12 cellular contexts compared by ENCODE assay signal in genomic region chr11:65565624-65566453, GRCh38. TPM values are rescaled to one million over a fixed set of nuclear protein-coding genes. Genes with fewer than 3 reads are reported as not detected.
A peak's percentile ranks its signal among the peaks of the same experiment; 100 is the strongest.
DNase-seq lines count a peak whose midpoint lies in the region; ATAC-seq and FAIRE-seq lines count a peak whose summit lies in the region.
"Had no signal": no experiment of that assay in that cellular context is flagged by ENCODE, and none has a peak within 500 bp of the region (broad histone marks: within the 10 kb centered on the region; RNA-seq: fewer than 3 reads in every experiment).

No MANE protein-coding gene starts in this region.

- 82% methylated on average over 6 of the region's 7 CpGs for WGBS in mesenchymal stem cell

- no peak overlapping the region for H2AK5ac ChIP-seq in mesenchymal stem cell (ENCODE audit: low read length, severe bottlenecking)

- H3K9ac ChIP-seq in BLaER1 (peak overlapping the region; percentile 42), Karpas-422 (ENCODE audit: low read length) (no peak overlapping the region), mesenchymal stem cell (ENCODE audit: low read length) (peak overlapping the region; percentile 20)

- peak in 1 of 2 donors; percentile 9 for ATAC-seq in activated naive CD4-positive, alpha-beta T cell treated with anti-CD3 and anti-CD28 coated beads, Interleukin-2, amount 50 U/mL, for 72 hours

- DNase-seq in Karpas-422 (peak; percentile 73), mesenchymal stem cell (no peak), DMS 273 (lab: John Stamatoyannopoulos, UW; ENCODE audit: unreplicated experiment) (no peak), HTR-8/SVneo (ENCODE audit: insufficient read length, low spot score) (no peak), H7 (no peak), GM03348 (ENCODE audit: low spot score) (no peak)
- no peak for DNase-seq in activated naive CD4-positive, alpha-beta T cell treated with anti-CD3 and anti-CD28 coated beads, Interleukin-2, amount 50 U/mL, for 72 hours (ENCODE audit: low spot score in 2 of 2)
- DNase-seq: DMS153; NCI-H1092 treated with DMSO at 0.1 percent for 48 hours; SHP77 treated with DMSO at 0.1 percent for 48 hours; stimulated activated CD4-positive, alpha-beta T cell treated with anti-CD3 and anti-CD28 coated beads, Interleukin-1b, Interleukin-23, amount 100 ng/mL, for 48 hours had no signal

- H4K20me1 ChIP-seq in BLaER1 (peaks cover 4% of the 10 kb centered on the region), Karpas-422 (ENCODE audit: insufficient read depth, low read depth, low read length) (no peaks in the 10 kb centered on the region)

- H3K36me3 ChIP-seq in BLaER1 (no peaks in the 10 kb centered on the region), Karpas-422 (ENCODE audit: insufficient read depth, low read length) (no peaks in the 10 kb centered on the region), mesenchymal stem cell (ENCODE audit: control insufficient read depth in 1 of 2, insufficient read depth in 2 of 2, low read depth in 1 of 2, low read length in 2 of 2) (peaks cover 0 to 11% of the 10 kb centered on the region in 2 experiments), H7 (replicated peaks; ENCODE audit: control insufficient read depth, insufficient read depth, low read length) (no peaks in the 10 kb centered on the region)

- H3K4me3 ChIP-seq in BLaER1 (no peak overlapping the region), Karpas-422 (ENCODE audit: low read length) (no peak overlapping the region), mesenchymal stem cell (ENCODE audit: insufficient read depth in 1 of 2, low read depth in 1 of 2, low read length in 2 of 2) (no peak overlapping the region), H7 (ENCODE audit: insufficient read depth, low read depth, low read length) (no peak overlapping the region)

- peak overlapping the region; percentile 94 for H3K4me2 ChIP-seq in BLaER1
- no peak overlapping the region for H3K4me2 ChIP-seq in Karpas-422 (ENCODE audit: low read depth, low read length, poor library complexity, severe bottlenecking)
- H3K4me2 ChIP-seq in mesenchymal stem cell (ENCODE audit: low read length, poor library complexity, severe bottlenecking), result no peak overlapping the region

- H4K91ac ChIP-seq in mesenchymal stem cell (ENCODE audit: low read length), result no peak overlapping the region

- no peak overlapping the region for H3K4ac ChIP-seq in mesenchymal stem cell (ENCODE audit: low read depth in 1 of 2, low read length in 2 of 2)

- H2BK15ac ChIP-seq in mesenchymal stem cell (ENCODE audit: low read depth, poor library complexity, severe bottlenecking), result no peak overlapping the region

- H3K18ac ChIP-seq in mesenchymal stem cell (ENCODE audit: low read depth in 1 of 2, low read length in 2 of 2), result no peak overlapping the region

- FAIRE-seq in HTR-8/SVneo (lab: Jason Lieb, UNC), result no peak

- no peaks in the 10 kb centered on the region for H3K9me3 Mint-ChIP-seq in activated naive CD4-positive, alpha-beta T cell treated with anti-CD3 and anti-CD28 coated beads, Interleukin-2, amount 50 U/mL, for 72 hours

- H2BK5ac ChIP-seq in mesenchymal stem cell (ENCODE audit: low read depth, low read length, poor library complexity, severe bottlenecking), result no peak overlapping the region

- no peak overlapping the region for H3K23ac ChIP-seq in mesenchymal stem cell (ENCODE audit: low read length in 2 of 2)

- no peak overlapping the region for H2AFZ ChIP-seq in Karpas-422 (ENCODE audit: low read length)
- no peak overlapping the region for H2AFZ ChIP-seq in mesenchymal stem cell (ENCODE audit: low read depth, low read length)

- H3K27me3 ChIP-seq in BLaER1 (no peaks in the 10 kb centered on the region), Karpas-422 (ENCODE audit: low read length) (no peaks in the 10 kb centered on the region), mesenchymal stem cell (ENCODE audit: control insufficient read depth in 1 of 2, insufficient read depth in 1 of 2, low read length in 2 of 2) (no peaks in the 10 kb centered on the region), H7 (ENCODE audit: control insufficient read depth, insufficient read depth, low read length) (no peaks in the 10 kb centered on the region)

- no peaks in the 10 kb centered on the region for H3K9me3 ChIP-seq in BLaER1
- no peaks in the 10 kb centered on the region for H3K9me3 ChIP-seq in Karpas-422 (ENCODE audit: low read length)
- H3K9me3 ChIP-seq in mesenchymal stem cell (ENCODE audit: control insufficient read depth, low read length), result no peaks in the 10 kb centered on the region

- H3K79me2 ChIP-seq in Karpas-422 (ENCODE audit: low read length), result peaks cover 25% of the 10 kb centered on the region

- peaks cover 17% of the 10 kb centered on the region for H3K79me1 ChIP-seq in mesenchymal stem cell (replicated peaks; ENCODE audit: low read length, poor library complexity, severe bottlenecking)

- H3K36me3 Mint-ChIP-seq in activated naive CD4-positive, alpha-beta T cell treated with anti-CD3 and anti-CD28 coated beads, Interleukin-2, amount 50 U/mL, for 72 hours, result peaks cover 14 to 16% of the 10 kb centered on the region in 2 donors

- peak overlapping the region; percentile 89 to 97 for H3K27ac Mint-ChIP-seq in activated naive CD4-positive, alpha-beta T cell treated with anti-CD3 and anti-CD28 coated beads, Interleukin-2, amount 50 U/mL, for 72 hours

- no peak overlapping the region for H4K8ac ChIP-seq in mesenchymal stem cell (ENCODE audit: low read length)

- H2BK12ac ChIP-seq in mesenchymal stem cell (ENCODE audit: low read length in 2 of 2), result no peak overlapping the region

- H3K4me1 ChIP-seq in BLaER1 (peaks cover 73% of the 10 kb centered on the region), Karpas-422 (ENCODE audit: low read length) (peaks cover 35% of the 10 kb centered on the region), mesenchymal stem cell (ENCODE audit: control insufficient read depth, insufficient read depth, low read depth, low read length) (peaks cover 16% of the 10 kb centered on the region)

- H2BK120ac ChIP-seq in mesenchymal stem cell (ENCODE audit: low read depth, low read length), result no peak overlapping the region

- H3K27ac ChIP-seq in BLaER1 (peak overlapping the region; percentile 80), Karpas-422 (ENCODE audit: low read length) (no peak overlapping the region), mesenchymal stem cell (ENCODE audit: low read length, poor library complexity, severe bottlenecking) (no peak overlapping the region)

- H3K9me2 ChIP-seq in Karpas-422 (replicated peaks; ENCODE audit: insufficient read depth, low read length), result no peaks in the 10 kb centered on the region

- no peak overlapping the region for H3K14ac ChIP-seq in mesenchymal stem cell (ENCODE audit: low read length in 2 of 2)

RNA-seq across cellular contexts. Expression of gene ZNRD2, which starts 4.4 kb away (rescaled TPM):
- 31.7 and 49.4 TPM in 2 replicates for total RNA-seq in Karpas-422 (2014; rRNA removed; shearing (Covaris generic); ENCODE audit: low replicate concordance)
- 10 to 100 TPM; 35.9 to 44.3 TPM for total RNA-seq in activated naive CD4-positive, alpha-beta T cell treated with anti-CD3 and anti-CD28 coated beads, Interleukin-2, amount 50 U/mL, for 72 hours
- polyA plus RNA-seq in mesenchymal stem cell (2013, experiment 1 of 2), result 64.9 TPM
- 59.8 TPM for polyA plus RNA-seq in mesenchymal stem cell (2013, experiment 2 of 2)
- total RNA-seq in H7 (2014; rRNA removed; shearing (Covaris generic)), result 88.1 and 89.1 TPM in 2 replicates

RNA-seq across cellular contexts. Expression of gene FAM89B, which starts 6.5 kb away (rescaled TPM):
- total RNA-seq in Karpas-422 (2014; rRNA removed; shearing (Covaris generic); ENCODE audit: low replicate concordance), result 14.2 and 21.9 TPM in 2 replicates
- 10 to 100 TPM; 32.6 to 47.1 TPM for total RNA-seq in activated naive CD4-positive, alpha-beta T cell treated with anti-CD3 and anti-CD28 coated beads, Interleukin-2, amount 50 U/mL, for 72 hours
- 50.0 TPM for polyA plus RNA-seq in mesenchymal stem cell (2013, experiment 1 of 2)
- 53.5 TPM for polyA plus RNA-seq in mesenchymal stem cell (2013, experiment 2 of 2)
- total RNA-seq in H7 (2014; rRNA removed; shearing (Covaris generic)), result 8.6 and 20.4 TPM in 2 replicates

RNA-seq across cellular contexts. Expression of gene LTBP3, which starts 7.7 kb away (rescaled TPM):
- 1.3 and 6.8 TPM in 2 replicates for total RNA-seq in Karpas-422 (2014; rRNA removed; shearing (Covaris generic); ENCODE audit: low replicate concordance)
- 10 to 100 TPM; 66.6 to 90.4 TPM for total RNA-seq in activated naive CD4-positive, alpha-beta T cell treated with anti-CD3 and anti-CD28 coated beads, Interleukin-2, amount 50 U/mL, for 72 hours
- polyA plus RNA-seq in mesenchymal stem cell (2013, experiment 1 of 2), result 52.8 TPM
- polyA plus RNA-seq in mesenchymal stem cell (2013, experiment 2 of 2), result 46.9 TPM
- 3.9 and 5.7 TPM in 2 replicates for total RNA-seq in H7 (2014; rRNA removed; shearing (Covaris generic))

RNA-seq across cellular contexts. Expression of gene EHBP1L1, which starts 10.0 kb away (rescaled TPM):
- 19.9 and 75.1 TPM in 2 replicates for total RNA-seq in Karpas-422 (2014; rRNA removed; shearing (Covaris generic); ENCODE audit: low replicate concordance)
- 100 to 1,000 TPM; 101 to 144 TPM for total RNA-seq in activated naive CD4-positive, alpha-beta T cell treated with anti-CD3 and anti-CD28 coated beads, Interleukin-2, amount 50 U/mL, for 72 hours
- 22.5 TPM for polyA plus RNA-seq in mesenchymal stem cell (2013, experiment 1 of 2)
- 22.6 TPM for polyA plus RNA-seq in mesenchymal stem cell (2013, experiment 2 of 2)
- total RNA-seq in H7 (2014; rRNA removed; shearing (Covaris generic)), result 1.9 and 4.7 TPM in 2 replicates

RNA-seq across cellular contexts. Expression of gene KCNK7, which starts 29.8 kb away (rescaled TPM):
- total RNA-seq in Karpas-422 (2014; rRNA removed; shearing (Covaris generic); ENCODE audit: low replicate concordance), result 0.25 and 0.48 TPM in 2 replicates
- total RNA-seq in activated naive CD4-positive, alpha-beta T cell treated with anti-CD3 and anti-CD28 coated beads, Interleukin-2, amount 50 U/mL, for 72 hours, result under 1 TPM; 0.66 to 0.74 TPM
- polyA plus RNA-seq in mesenchymal stem cell (2013, experiment 1 of 2), result 0.04 TPM
- 0.08 TPM for polyA plus RNA-seq in mesenchymal stem cell (2013, experiment 2 of 2)
- not detected in 2 replicates for total RNA-seq in H7 (2014; rRNA removed; shearing (Covaris generic))
